Comparison of ENCODE assay signal across 17 cellular contexts in the genomic region with DNA sequence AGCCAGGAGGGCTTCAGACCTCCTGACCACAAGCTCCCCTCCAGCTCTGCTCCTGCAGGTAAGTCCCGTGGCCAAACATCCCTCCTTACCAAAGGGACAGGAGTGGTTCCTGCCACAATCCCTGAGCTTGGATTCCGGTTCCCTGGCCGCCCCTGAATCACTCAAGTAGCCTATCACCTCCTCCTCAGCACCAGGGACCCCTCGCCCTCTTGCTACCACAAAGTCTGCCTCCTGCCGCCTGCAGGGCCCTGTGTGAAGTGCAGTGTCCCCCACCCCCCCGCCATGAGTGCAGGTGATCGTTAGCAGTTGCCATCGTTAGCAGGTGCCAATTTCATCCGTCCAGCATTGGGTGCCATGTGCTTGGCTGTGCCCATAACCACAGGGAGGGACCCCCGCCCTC. TPM values are rescaled to one million over a fixed set of nuclear protein-coding genes. Genes with fewer than 3 reads are reported as not detected.
DNase-seq lines count a peak whose midpoint lies in the region; FAIRE-seq and TF ChIP-seq lines count a peak whose summit lies in the region.
"Had no signal": no experiment of that assay in that cellular context is flagged by ENCODE, and none has a peak within 500 bp of the region (broad histone marks: within the 10 kb centered on the region; RNA-seq: fewer than 3 reads in every experiment).

No MANE protein-coding gene starts in this region.

- peaks cover 26% of the 10 kb centered on the region for H3K4me1 Mint-ChIP-seq in HFFc6 (ENCODE audit: low read depth)
- H3K4me1 Mint-ChIP-seq in nephron progenitor cell: peaks cover 36% of the 10 kb centered on the region
- no peaks in the 10 kb centered on the region for H3K4me1 Mint-ChIP-seq in activated CD4-positive, alpha-beta memory T cell treated with anti-CD3 and anti-CD28 coated beads for 36 hours (ENCODE audit: low read depth)
- H3K4me1 Mint-ChIP-seq: activated CD4-positive, alpha-beta T cell treated with anti-CD3 and anti-CD28 coated beads, Interleukin-2, amount 10 ng/mL, durations not matched to agents 7 days and 5 days; memory B cell had no signal

- H3K27ac ChIP-seq in thyroid gland: no peak overlapping the region
- H3K27ac ChIP-seq: dorsolateral prefrontal cortex, psoas muscle, SJCRH30 had no signal

- H3K4me1 ChIP-seq in thyroid gland: peaks cover 0 to 10% of the 10 kb centered on the region in 2 donors
- H3K4me1 ChIP-seq: psoas muscle had no signal

- H3K27me3 Mint-ChIP-seq in HFFc6 (ENCODE audit: insufficient read depth): peaks cover 2% of the 10 kb centered on the region
- H3K27me3 Mint-ChIP-seq in nephron progenitor cell (ENCODE audit: low read depth, poor library complexity): peaks cover 43% of the 10 kb centered on the region
- peaks cover 8% of the 10 kb centered on the region for H3K27me3 Mint-ChIP-seq in activated CD4-positive, alpha-beta memory T cell treated with anti-CD3 and anti-CD28 coated beads for 36 hours
- H3K27me3 Mint-ChIP-seq: activated CD4-positive, alpha-beta T cell treated with anti-CD3 and anti-CD28 coated beads, Interleukin-2, amount 10 ng/mL, durations not matched to agents 7 days and 5 days; activated naive CD4-positive, alpha-beta T cell treated with anti-CD3 and anti-CD28 coated beads, Interleukin-2, amount 50 U/mL, for 24 hours had no signal

- POLR2A ChIA-PET in activated CD4-positive, alpha-beta memory T cell treated with anti-CD3 and anti-CD28 coated beads for 36 hours (lab: Charles Lee): no interaction called here

- peak; percentile 2 for DNase-seq in NCI-H748 (lab: John Stamatoyannopoulos, UW; ENCODE audit: unreplicated experiment)
- no peak for DNase-seq in NCI-H748 treated with DMSO at 0.1 percent for 48 hours (lab: John Stamatoyannopoulos, UW)
- no peak for DNase-seq in HFFc6
- no peak for DNase-seq in bronchial epithelial cell (ENCODE audit: low read depth)
- peak; percentile 31 for DNase-seq in nephron progenitor cell
- no peak for DNase-seq in activated CD4-positive, alpha-beta memory T cell treated with anti-CD3 and anti-CD28 coated beads for 36 hours
- no peak for DNase-seq in thyroid gland
- no peak for DNase-seq in NCI-H524 (lab: John Stamatoyannopoulos, UW)
- DNase-seq: 8988T; activated CD4-positive, alpha-beta T cell treated with anti-CD3 and anti-CD28 coated beads, Interleukin-2, amount 10 ng/mL, durations not matched to agents 7 days and 5 days; DMS79; substantia nigra had no signal

- H3K4me3 Mint-ChIP-seq in HFFc6 (no peak overlapping the region), nephron progenitor cell (no peak overlapping the region)
- no peak overlapping the region for H3K4me3 Mint-ChIP-seq in activated CD4-positive, alpha-beta memory T cell treated with anti-CD3 and anti-CD28 coated beads for 36 hours
- H3K4me3 Mint-ChIP-seq: activated CD4-positive, alpha-beta T cell treated with anti-CD3 and anti-CD28 coated beads, Interleukin-2, amount 10 ng/mL, durations not matched to agents 7 days and 5 days; activated naive CD4-positive, alpha-beta T cell treated with anti-CD3 and anti-CD28 coated beads, Interleukin-2, amount 50 U/mL, for 24 hours; memory B cell had no signal

- no peaks in the 10 kb centered on the region for H3K9me3 ChIP-seq in thyroid gland
- H3K9me3 ChIP-seq: psoas muscle, SJCRH30 had no signal

- H3K36me3 ChIP-seq in bronchial epithelial cell (ENCODE audit: control insufficient read depth, insufficient read depth, low read length): peaks cover 2% of the 10 kb centered on the region
- H3K36me3 ChIP-seq in thyroid gland: no peaks in the 10 kb centered on the region
- H3K36me3 ChIP-seq: SJCRH30 had no signal

- H3K36me3 Mint-ChIP-seq in HFFc6 (ENCODE audit: low read depth): no peaks in the 10 kb centered on the region
- no peaks in the 10 kb centered on the region for H3K36me3 Mint-ChIP-seq in nephron progenitor cell (ENCODE audit: low read depth)
- no peaks in the 10 kb centered on the region for H3K36me3 Mint-ChIP-seq in activated CD4-positive, alpha-beta memory T cell treated with anti-CD3 and anti-CD28 coated beads for 36 hours
- H3K36me3 Mint-ChIP-seq: activated naive CD4-positive, alpha-beta T cell treated with anti-CD3 and anti-CD28 coated beads, Interleukin-2, amount 50 U/mL, for 24 hours; memory B cell had no signal

- CTCF ChIA-PET in activated CD4-positive, alpha-beta memory T cell treated with anti-CD3 and anti-CD28 coated beads for 36 hours (lab: Charles Lee): interaction anchor here (0.6 to 4.1 kb wide), 3 partner anchors 18 to 215 kb away, joined by 3 to 14 read pairs (median 3); no protein-coding TSS in a partner anchor

- intact Hi-C loops in activated CD4-positive, alpha-beta memory T cell treated with anti-CD3 and anti-CD28 coated beads for 36 hours (cut with micrococcal nuclease): no loop called here
- intact Hi-C loops in thyroid gland (cut with DNase I): no loop called here

- 66 to 67% methylated on average over 8 to 10 of the region's 10 CpGs for WGBS in thyroid gland, 2 donors

- H3K4me3 ChIP-seq in bronchial epithelial cell (ENCODE audit: low read depth, low read length) (no peak overlapping the region), thyroid gland (replicated peaks in 1 of 3) (no peak overlapping the region)
- H3K4me3 ChIP-seq: dorsolateral prefrontal cortex, psoas muscle, SJCRH30 had no signal

- H3K27ac Mint-ChIP-seq in HFFc6 (no peak overlapping the region), nephron progenitor cell (no peak overlapping the region)
- H3K27ac Mint-ChIP-seq in activated CD4-positive, alpha-beta memory T cell treated with anti-CD3 and anti-CD28 coated beads for 36 hours: no peak overlapping the region
- H3K27ac Mint-ChIP-seq: activated CD4-positive, alpha-beta T cell treated with anti-CD3 and anti-CD28 coated beads, Interleukin-2, amount 10 ng/mL, durations not matched to agents 7 days and 5 days; activated naive CD4-positive, alpha-beta T cell treated with anti-CD3 and anti-CD28 coated beads, Interleukin-2, amount 50 U/mL, for 24 hours; memory B cell had no signal

- H3K9me3 Mint-ChIP-seq in HFFc6: no peaks in the 10 kb centered on the region
- H3K9me3 Mint-ChIP-seq in nephron progenitor cell: no peaks in the 10 kb centered on the region
- H3K9me3 Mint-ChIP-seq in activated CD4-positive, alpha-beta memory T cell treated with anti-CD3 and anti-CD28 coated beads for 36 hours: no peaks in the 10 kb centered on the region
- H3K9me3 Mint-ChIP-seq: activated CD4-positive, alpha-beta T cell treated with anti-CD3 and anti-CD28 coated beads, Interleukin-2, amount 10 ng/mL, durations not matched to agents 7 days and 5 days; activated naive CD4-positive, alpha-beta T cell treated with anti-CD3 and anti-CD28 coated beads, Interleukin-2, amount 50 U/mL, for 24 hours; memory B cell had no signal

- TF ChIP-seq CTCF in HFFc6 (IDR thresholded peaks at IDR 0.05) (peak; percentile 42), bronchial epithelial cell (IDR thresholded peaks at IDR 0.05; ENCODE audit: insufficient read depth, low read length, severe bottlenecking) (peak; percentile 6), nephron progenitor cell (IDR thresholded peaks at IDR 0.05) (peak; percentile 41), thyroid gland (IDR thresholded peaks at IDR 0.05) (no peak)

- FAIRE-seq in bronchial epithelial cell (lab: Jason Lieb, UNC): no peak

- no peak for TF ChIP-seq POLR2A in thyroid gland (IDR thresholded peaks at IDR 0.05)

- no peaks in the 10 kb centered on the region for H3K27me3 ChIP-seq in bronchial epithelial cell (ENCODE audit: control insufficient read depth, insufficient read depth, low read length)
- no peaks in the 10 kb centered on the region for H3K27me3 ChIP-seq in thyroid gland
- H3K27me3 ChIP-seq: dorsolateral prefrontal cortex, SJCRH30 had no signal

RNA-seq across cellular contexts. Expression of a gene that starts 40.8 kb away (rescaled TPM):
- 10 to 100 TPM; 57.6 to 80.9 (median 70.4) TPM for total RNA-seq in HFFc6 (2021; fragmentation: NEBNext Ultra II Directional; extraction: Animal tissue kit (Norgen Biotek cat#: 25700))
- total RNA-seq in bronchial epithelial cell (25.0 and 27.9 TPM in 2 replicates), thyroid gland (100 to 1,000 TPM in 1 of 4 donors, 10 to 100 TPM in 3; 57.8 to 148 (median 82.7) TPM)
- total RNA-seq in activated CD4-positive, alpha-beta memory T cell treated with anti-CD3 and anti-CD28 coated beads for 36 hours: 10 to 100 TPM; 78.1 to 81.3 TPM

Comparison
In these comparisons a context has a peak if more than half of its experiments do, and no peak if none do; other contexts are left out.
1. DNase-seq: peak in NCI-H748 (single experiment) and nephron progenitor cell (single experiment); none in NCI-H748 treated with DMSO at 0.1 percent for 48 hours (single experiment), HFFc6 (single experiment), bronchial epithelial cell (single experiment), activated CD4-positive, alpha-beta memory T cell treated with anti-CD3 and anti-CD28 coated beads for 36 hours (single experiment), thyroid gland (0 of 2) and NCI-H524 (0 of 2).
2. CTCF ChIP-seq: peak in HFFc6 (single experiment), bronchial epithelial cell (single experiment) and nephron progenitor cell (single experiment); none in thyroid gland (0 of 6).